Comparison of ENCODE assay signal across 10 cellular contexts in genomic region chr1:218499021-218499691, GRCh38.
DNase-seq lines count a peak whose midpoint lies in the region; ATAC-seq, FAIRE-seq and TF ChIP-seq lines count a peak whose summit lies in the region.
"Had no signal": no experiment of that assay in that cellular context is flagged by ENCODE, and none has a peak within 500 bp of the region (broad histone marks: within the 10 kb centered on the region; RNA-seq: fewer than 3 reads in every experiment).

No MANE protein-coding gene starts in this region.

- ATAC-seq in lower lobe of right lung (peak; percentile 73 to 75), GM19395 (IDR thresholded peaks at IDR 0.05; ENCODE audit: unreplicated experiment) (no peak)

- intact Hi-C loops in breast epithelium (cut with DNase I; ENCODE audit: low total_unique reads) = no loop called here
- intact Hi-C loops in lower lobe of right lung (cut with DNase I) = loop anchor here (5.0 kb wide), 1 partner anchor 147 kb away; no protein-coding TSS in a partner anchor
- intact Hi-C loops in uterus (cut with DNase I; ENCODE audit: low total_unique reads) = no loop called here

- H3K4me3 ChIP-seq in breast epithelium (peak overlapping the region; percentile 24 to 59 (median 28)), lower lobe of right lung (peak overlapping the region; percentile 36), uterus (peak overlapping the region in 1 of 2 donors; percentile 5)

- DNase-seq in SHP77 treated with DMSO at 0.1 percent for 48 hours (lab: John Stamatoyannopoulos, UW) (peak; percentile 21), SHP77 (lab: John Stamatoyannopoulos, UW) (no peak), breast epithelium (ENCODE audit: low spot score in 2 of 2) (no peak), lower lobe of right lung (no peak), uterus (no peak), GM12892 (ENCODE audit: insufficient read length) (no peak)
- DNase-seq in central memory CD4-positive, alpha-beta T cell = no peak
- DNase-seq: activated B cell treated with CpG ODN at 0.5 μM for 24 hours had no signal

- H3K9me3 ChIP-seq in breast epithelium = no peaks in the 10 kb centered on the region
- no peaks in the 10 kb centered on the region for H3K9me3 ChIP-seq in lower lobe of right lung
- no peaks in the 10 kb centered on the region for H3K9me3 ChIP-seq in uterus

- FAIRE-seq in GM12892 (lab: Jason Lieb, UNC) = no peak
- FAIRE-seq: A204.1 had no signal

- H3K27me3 ChIP-seq in breast epithelium (no peaks in the 10 kb centered on the region), lower lobe of right lung (ENCODE audit: low read depth) (no peaks in the 10 kb centered on the region), uterus (no peaks in the 10 kb centered on the region)

- H3K27ac ChIP-seq in breast epithelium (peak overlapping the region; percentile 40 to 66), lower lobe of right lung (peak overlapping the region; percentile 69), uterus (peak overlapping the region; percentile 53 to 55)

- no peaks in the 10 kb centered on the region for H3K4me1 ChIP-seq in breast epithelium
- peaks cover 27% of the 10 kb centered on the region for H3K4me1 ChIP-seq in lower lobe of right lung
- H3K4me1 ChIP-seq in uterus = no peaks in the 10 kb centered on the region

- no peaks in the 10 kb centered on the region for H3K36me3 ChIP-seq in breast epithelium
- no peaks in the 10 kb centered on the region for H3K36me3 ChIP-seq in lower lobe of right lung
- H3K36me3 ChIP-seq in uterus = no peaks in the 10 kb centered on the region

- TF ChIP-seq CTCF in breast epithelium (IDR thresholded peaks at IDR 0.05) = no peak
- TF ChIP-seq CTCF in lower lobe of right lung (IDR thresholded peaks at IDR 0.05) = no peak
- no peak for TF ChIP-seq CTCF in uterus (IDR thresholded peaks at IDR 0.05)

- no peak for TF ChIP-seq POLR2A in breast epithelium (IDR thresholded peaks at IDR 0.05)
- no peak for TF ChIP-seq POLR2A in uterus (IDR thresholded peaks at IDR 0.05)
- no peak for TF ChIP-seq POLR2A in GM12892 (IDR thresholded peaks at IDR 0.05; ENCODE audit: low read depth, low read length)
